ENCODE assay signal across 22 cellular contexts in genomic region chr13:80778302-80778701, GRCh38.
DNase-seq lines count a peak whose midpoint lies in the region; ATAC-seq and TF ChIP-seq lines count a peak whose summit lies in the region.
"Had no signal": no experiment of that assay in that cellular context is flagged by ENCODE, and none has a peak within 500 bp of the region (broad histone marks: within the 10 kb centered on the region; RNA-seq: fewer than 3 reads in every experiment).

No MANE protein-coding gene starts in this region.

- ATAC-seq in GM21717 (IDR thresholded peaks at IDR 0.05; ENCODE audit: unreplicated experiment) (no peak), GM19463 (IDR thresholded peaks at IDR 0.05; ENCODE audit: unreplicated experiment) (no peak), WTC11 (no peak)
- ATAC-seq: HCT116 had no signal

- no peak overlapping the region for H3K4me3 Mint-ChIP-seq in WTC11
- H3K4me3 Mint-ChIP-seq: CD4-positive, alpha-beta T cell had no signal

- H3K4me3 ChIP-seq in epithelial cell of esophagus (ENCODE audit: low read length) = no peak overlapping the region
- H3K4me3 ChIP-seq: BLaER1, SK-N-MC had no signal

- no peaks in the 10 kb centered on the region for H3K27me3 Mint-ChIP-seq in WTC11 (ENCODE audit: low read depth)
- H3K27me3 Mint-ChIP-seq: CD4-positive, alpha-beta T cell had no signal

- H3K27ac Mint-ChIP-seq in WTC11 = no peak overlapping the region
- H3K27ac Mint-ChIP-seq: CD4-positive, alpha-beta T cell had no signal

- H3K36me3 Mint-ChIP-seq in WTC11 = no peaks in the 10 kb centered on the region

- H3K4me1 Mint-ChIP-seq in WTC11 = peaks cover 11% of the 10 kb centered on the region

- POLR2A ChIA-PET in WTC11 (lab: Charles Lee) = no interaction called here

- DNase-seq in NCI-H1436 (lab: John Stamatoyannopoulos, UW) (peak; percentile 11), NCI-H1436 treated with DMSO at 0.1 percent for 48 hours (lab: John Stamatoyannopoulos, UW) (no peak), NCI-H748 treated with DMSO at 0.1 percent for 48 hours (lab: John Stamatoyannopoulos, UW) (peak; percentile 23), epithelial cell of esophagus (ENCODE audit: low read depth) (peak; percentile 95), renal cortical epithelial cell (ENCODE audit: low read depth) (peak; percentile 19), WTC11 (ENCODE audit: low spot score) (no peak)
- DNase-seq: ACHN; Caco-2; CD4-positive, alpha-beta T cell; DMS 273 treated with DMSO at 0.1 percent for 48 hours; DMS79 treated with DMSO at 0.1 percent for 48 hours; GOT3; IMR-90; NCI-H226; NCI-H510A treated with DMSO at 0.1 percent for 48 hours; OCI-M1; SHP77 had no signal

- H3K9me3 Mint-ChIP-seq in WTC11 = no peaks in the 10 kb centered on the region
- H3K9me3 Mint-ChIP-seq: CD4-positive, alpha-beta T cell had no signal

- CTCF ChIA-PET in WTC11 (lab: Charles Lee) = no interaction called here

- TF ChIP-seq CTCF in epithelial cell of esophagus (IDR thresholded peaks at IDR 0.05; ENCODE audit: insufficient read depth, low read depth, low read length, missing control alignments) (no peak), WTC11 (IDR thresholded peaks at IDR 0.05) (no peak)

TF ChIP-seq in WTC11, 78 proteins besides CTCF, POLR2A, EP300 and RAD21:
- TF ChIP-seq ZNF425 (CRISPR knock-in tag; conservative IDR thresholded peaks at IDR 0.05) (no peak), SOX15 (CRISPR knock-in tag; IDR thresholded peaks at IDR 0.05) (no peak), ZNF138 (CRISPR knock-in tag; conservative IDR thresholded peaks at IDR 0.05) (no peak), TEAD1 (CRISPR knock-in tag; IDR thresholded peaks at IDR 0.05) (no peak), NFE2L1 (CRISPR knock-in tag; IDR thresholded peaks at IDR 0.05) (no peak), ZBTB21 (CRISPR knock-in tag; IDR thresholded peaks at IDR 0.05; ENCODE audit: borderline replicate concordance) (no peak)

Comparison
In these comparisons a context has a peak if more than half of its experiments do, and no peak if none do; other contexts are left out.
1. DNase-seq: peak in NCI-H1436 (single experiment), NCI-H748 treated with DMSO at 0.1 percent for 48 hours (single experiment), epithelial cell of esophagus (single experiment) and renal cortical epithelial cell (single experiment); none in NCI-H1436 treated with DMSO at 0.1 percent for 48 hours (single experiment) and WTC11 (single experiment).